19 cellular contexts compared by ENCODE assay signal in genomic region chr11:122917311-122917710, GRCh38. TPM values are rescaled to one million over a fixed set of nuclear protein-coding genes. Genes with fewer than 3 reads are reported as not detected.
DNase-seq lines count a peak whose midpoint lies in the region; ATAC-seq, FAIRE-seq and TF ChIP-seq lines count a peak whose summit lies in the region.
"Had no signal": no experiment of that assay in that cellular context is flagged by ENCODE, and none has a peak within 500 bp of the region (broad histone marks: within the 10 kb centered on the region; RNA-seq: fewer than 3 reads in every experiment).

No MANE protein-coding gene starts in this region.

- no peak overlapping the region for H3K4ac ChIP-seq in IMR-90 (ENCODE audit: low read depth, low read length)

- H4K8ac ChIP-seq in IMR-90 (ENCODE audit: low read depth in 2 of 2, low read length in 2 of 2) = no peak overlapping the region

- H3K4me2 ChIP-seq in IMR-90 (ENCODE audit: low read depth, low read length) = no peak overlapping the region

- H3K56ac ChIP-seq in IMR-90 (ENCODE audit: extremely low read depth, insufficient read depth, low read length) = no peak overlapping the region

- in situ Hi-C loops in IMR-90 (cut with MboI; ENCODE audit: low sequenced_read_pairs) = no loop called here

- TF ChIP-seq CTCF in IMR-90 (conservative IDR thresholded peaks at IDR 0.05; ENCODE audit: low read depth, low read length) (no peak), bronchial epithelial cell (IDR thresholded peaks at IDR 0.05; ENCODE audit: insufficient read depth, low read length, severe bottlenecking) (no peak)

- H3K79me1 ChIP-seq in IMR-90 (ENCODE audit: low read depth in 1 of 2, low read length in 2 of 2) = no peaks in the 10 kb centered on the region

- no peak overlapping the region for H3K18ac ChIP-seq in IMR-90 (ENCODE audit: low read depth, low read length)

- DNase-seq in DMS79 treated with DMSO at 0.1 percent for 48 hours (lab: John Stamatoyannopoulos, UW) (peak; percentile 58), IMR-90 (peak; percentile 32), bronchial epithelial cell (ENCODE audit: low read depth) (peak; percentile 86), kidney tubule cell (ENCODE audit: low spot score) (peak; percentile 57), OCI-M2 (lab: John Stamatoyannopoulos, UW; ENCODE audit: unreplicated experiment) (no peak), KG1 (lab: John Stamatoyannopoulos, UW) (no peak), nucleus accumbens (lab: John Stamatoyannopoulos, UW) (no peak), NOMO-1 treated with DMSO at 0.1 percent for 48 hours (lab: John Stamatoyannopoulos, UW; ENCODE audit: unreplicated experiment) (no peak)
- DNase-seq: activated CD4-positive, alpha-beta T cell treated with anti-CD3 and anti-CD28 coated beads, Interleukin-2, amount 50 U/mL, for 1 hour; activated naive CD4-positive, alpha-beta T cell treated with anti-CD3 and anti-CD28 coated beads, Interleukin-2, amount 10 ng/mL, durations not matched to agents 7 days and 5 days; brain microvascular endothelial cell; GDM1; NCI-H1092; NCI-H2081 treated with DMSO at 0.1 percent for 48 hours; NCI-H748 treated with DMSO at 0.1 percent for 48 hours; stimulated activated CD4-positive, alpha-beta T cell treated with anti-CD3 and anti-CD28 coated beads, Interleukin-2, amount 100 ng/mL, for 24 hours had no signal

- intact Hi-C loops in IMR-90 (cut with micrococcal nuclease) = no loop called here

- H2AK5ac ChIP-seq in IMR-90 (ENCODE audit: low read depth, low read length) = no peak overlapping the region

- H2AFZ ChIP-seq in IMR-90 (replicated peaks; ENCODE audit: low read length, poor library complexity) = no peak overlapping the region

- H3K27ac ChIP-seq in IMR-90 (ENCODE audit: insufficient read depth, low read length) = no peak overlapping the region
- H3K27ac ChIP-seq: brain microvascular endothelial cell had no signal

- H3K4me1 ChIP-seq in IMR-90 (ENCODE audit: control insufficient read depth, insufficient read depth, low read length) = no peaks in the 10 kb centered on the region

- no TSS peak for BruUV-seq in IMR-90 (replicated peaks; lab: Mats Ljungman, UMichigan)

- H2BK120ac ChIP-seq in IMR-90 (ENCODE audit: low read depth, low read length) = no peak overlapping the region

- ATAC-seq in IMR-90 (ENCODE audit: low read depth) = no peak
- ATAC-seq: Panc1 had no signal

- no peak overlapping the region for H3K9ac ChIP-seq in IMR-90 (ENCODE audit: low read depth, low read length)

- no peak overlapping the region for H2BK15ac ChIP-seq in IMR-90 (ENCODE audit: low read depth, low read length)

- POLR2A ChIA-PET in IMR-90 (lab: Charles Lee; ENCODE audit: unreplicated experiment) = no interaction called here

- CTCF ChIA-PET in IMR-90 (lab: Yijun Ruan, JAX) = no interaction called here

- peaks cover 17% of the 10 kb centered on the region for H3K27me3 ChIP-seq in IMR-90 (ENCODE audit: control insufficient read depth, insufficient read depth, low read length)
- no peaks in the 10 kb centered on the region for H3K27me3 ChIP-seq in bronchial epithelial cell (ENCODE audit: control insufficient read depth, insufficient read depth, low read length)
- H3K27me3 ChIP-seq: brain microvascular endothelial cell had no signal

- H3K36me3 ChIP-seq in IMR-90 (ENCODE audit: control insufficient read depth, insufficient read depth, low read length) (no peaks in the 10 kb centered on the region), bronchial epithelial cell (ENCODE audit: control insufficient read depth, insufficient read depth, low read length) (no peaks in the 10 kb centered on the region)
- H3K36me3 ChIP-seq: brain microvascular endothelial cell had no signal

- no peak for TF ChIP-seq RAD21 in IMR-90 (IDR thresholded peaks at IDR 0.05; ENCODE audit: low read length)

- no CpG with 5 or more reads among the region's 1 CpG for WGBS in IMR-90 (ENCODE audit: extremely low coverage in 2 of 2, insufficient read length in 1 of 2), 2 experiments

- no peak overlapping the region for H3K14ac ChIP-seq in IMR-90 (replicated peaks; ENCODE audit: low read depth, low read length)

- no peak overlapping the region for H2BK20ac ChIP-seq in IMR-90 (ENCODE audit: low read depth, low read length)

- H3K9me3 ChIP-seq in IMR-90 (ENCODE audit: control insufficient read depth, insufficient read depth, low read length) = no peaks in the 10 kb centered on the region

- dilution Hi-C loops in IMR-90 (cut with HindIII; ENCODE audit: low sequenced_read_pairs, unreplicated experiment) = no loop called here

- FAIRE-seq in bronchial epithelial cell (lab: Jason Lieb, UNC) = no peak
- FAIRE-seq: GM12892, TTC549 had no signal

- H2BK5ac ChIP-seq in IMR-90 (ENCODE audit: low read depth, low read length, poor library complexity, severe bottlenecking) = no peak overlapping the region

- no peaks in the 10 kb centered on the region for H4K20me1 ChIP-seq in IMR-90 (ENCODE audit: insufficient read depth, low read length)

- TF ChIP-seq POLR2A in IMR-90 (IDR thresholded peaks at IDR 0.05; ENCODE audit: low read depth, low read length) = no peak

- H3K9me1 ChIP-seq in IMR-90 (ENCODE audit: insufficient read depth, low read length) = no peaks in the 10 kb centered on the region

- no peak overlapping the region for H3K4me3 ChIP-seq in IMR-90 (ENCODE audit: insufficient read depth, low read depth, low read length)
- H3K4me3 ChIP-seq in bronchial epithelial cell (ENCODE audit: low read depth, low read length) = no peak overlapping the region

- no peak overlapping the region for H4K91ac ChIP-seq in IMR-90 (ENCODE audit: insufficient read depth, low read depth, low read length)

- no peak overlapping the region for H4K5ac ChIP-seq in IMR-90 (ENCODE audit: low read depth, low read length)

- H3K23ac ChIP-seq in IMR-90 (ENCODE audit: low read depth, low read length) = no peak overlapping the region

- no peak overlapping the region for H2AK9ac ChIP-seq in IMR-90 (replicated peaks; ENCODE audit: low read depth, low read length, poor library complexity)

TF ChIP-seq in IMR-90, 13 proteins besides CTCF, POLR2A, EP300 and RAD21:
- no peak for TF ChIP-seq CEBPB (IDR thresholded peaks at IDR 0.05; ENCODE audit: low read depth, low read length)
- TF ChIP-seq FOS (IDR thresholded peaks at IDR 0.05; ENCODE audit: low read depth, low read length) = no peak
- TF ChIP-seq NFE2L2 (IDR thresholded peaks at IDR 0.05; ENCODE audit: low read depth, low read length) = no peak
- no peak for TF ChIP-seq MAFK (IDR thresholded peaks at IDR 0.05; ENCODE audit: low read depth, low read length)
- TF ChIP-seq MXI1 (IDR thresholded peaks at IDR 0.05; ENCODE audit: borderline replicate concordance, low read depth, low read length) = no peak
- TF ChIP-seq RCOR1 (IDR thresholded peaks at IDR 0.05; ENCODE audit: insufficient replicate concordance, low read length) = no peak
- no peak for TF ChIP-seq CHD1 (IDR thresholded peaks at IDR 0.05; ENCODE audit: low read depth, low read length)
- no peak for TF ChIP-seq ELK1 (IDR thresholded peaks at IDR 0.05; ENCODE audit: borderline replicate concordance, low read depth, low read length)
- no peak for TF ChIP-seq MAZ (IDR thresholded peaks at IDR 0.05; ENCODE audit: borderline replicate concordance, low read depth, low read length)
- no peak for TF ChIP-seq SMC3 (IDR thresholded peaks at IDR 0.05; ENCODE audit: low read depth, low read length)
- TF ChIP-seq RFX5 (IDR thresholded peaks at IDR 0.05; ENCODE audit: low read depth, low read length) = no peak
- no peak for TF ChIP-seq BHLHE40 (IDR thresholded peaks at IDR 0.05; ENCODE audit: low read depth, low read length)
- no peak for TF ChIP-seq USF2 (IDR thresholded peaks at IDR 0.05; ENCODE audit: low read depth, low read length)

RNA-seq across cellular contexts. Expression of gene JHY, which starts 34.8 kb away (rescaled TPM):
- 0.54 and 0.56 TPM in 2 replicates for total RNA-seq in IMR-90 (2012; rRNA removed)
- polyA plus RNA-seq in IMR-90 (2012; rRNA removed) = 0.46 and 0.51 TPM in 2 replicates
- 0.14 and 0.24 TPM in 2 replicates for polyA plus RNA-seq in IMR-90 (2012; cell fraction: cytosol; rRNA removed)
- 0.11 and 0.48 TPM in 2 replicates for polyA plus RNA-seq in IMR-90 (2012; cell fraction: nucleus; rRNA removed; ENCODE audit: low replicate concordance)
- total RNA-seq in bronchial epithelial cell = 1.1 and 2.9 TPM in 2 replicates

Comparison
In these comparisons a context has a peak if more than half of its experiments do, and no peak if none do; other contexts are left out.
1. DNase-seq: peak in DMS79 treated with DMSO at 0.1 percent for 48 hours (single experiment), IMR-90 (single experiment), bronchial epithelial cell (single experiment) and kidney tubule cell (single experiment); none in OCI-M2 (single experiment), KG1 (single experiment), nucleus accumbens (0 of 56) and NOMO-1 treated with DMSO at 0.1 percent for 48 hours (single experiment).